In the genomic region with DNA sequence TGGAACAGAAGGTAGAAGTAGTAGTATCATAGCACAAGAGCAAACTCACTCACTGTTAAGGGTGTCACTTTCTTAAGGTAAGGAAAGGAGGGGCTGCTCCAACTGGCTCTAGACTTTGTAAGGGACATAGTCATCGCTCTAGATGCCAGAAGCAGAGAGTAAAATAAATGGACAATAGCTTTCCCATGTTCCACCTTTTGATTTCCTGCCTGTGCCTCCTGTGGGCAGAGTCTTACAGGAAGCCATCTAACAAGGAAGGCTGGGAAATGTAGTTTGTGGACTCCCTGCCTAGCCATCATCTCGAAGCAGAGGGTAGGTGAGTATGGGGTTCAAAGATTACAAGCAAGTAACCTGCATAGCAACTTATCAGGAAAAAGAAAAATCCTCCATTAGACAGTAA, we compare ENCODE assay signal across 10 cellular contexts. TPM values are rescaled to one million over a fixed set of nuclear protein-coding genes. Genes with fewer than 3 reads are reported as not detected.
A peak's percentile ranks its signal among the peaks of the same experiment; 100 is the strongest.
DNase-seq lines count a peak whose midpoint lies in the region; ATAC-seq, FAIRE-seq and TF ChIP-seq lines count a peak whose summit lies in the region.
"Had no signal": no experiment of that assay in that cellular context is flagged by ENCODE, and none has a peak within 500 bp of the region (broad histone marks: within the 10 kb centered on the region; RNA-seq: fewer than 3 reads in every experiment).

No MANE protein-coding gene starts in this region.

- no peaks in the 10 kb centered on the region for H3K36me3 ChIP-seq in ACC112 (ENCODE audit: insufficient read depth, low read length)
- H3K36me3 ChIP-seq in GM23338 (ENCODE audit: insufficient read depth): peaks cover 3% of the 10 kb centered on the region; the same call in 1 of the 2 replicates
- H3K36me3 ChIP-seq in OCI-LY7 (ENCODE audit: insufficient read depth, low read length): peaks cover 10% of the 10 kb centered on the region
- H3K36me3 ChIP-seq in kidney (ENCODE audit: control insufficient read depth in 1 of 2, insufficient read depth in 2 of 2, low read length in 2 of 2): no peaks in the 10 kb centered on the region

- CTCF ChIA-PET in OCI-LY7 (lab: Charles Lee; ENCODE audit: unreplicated experiment): no interaction called here

- H3K4me3 ChIP-seq in ACC112 (ENCODE audit: low read depth, low read length) (no peak overlapping the region), GM23338 (peak overlapping the region; percentile 21; the same call in 1 of the 2 replicates), OCI-LY7 (ENCODE audit: low read depth, low read length, poor library complexity, severe bottlenecking) (peak overlapping the region; percentile 2), kidney (ENCODE audit: low read length in 2 of 2) (no peak overlapping the region)

- peak; percentile 48 for ATAC-seq in GM23338
- no peak for ATAC-seq in GM21717 (IDR thresholded peaks at IDR 0.05; ENCODE audit: unreplicated experiment)
- ATAC-seq in GM21447 (IDR thresholded peaks at IDR 0.05; ENCODE audit: unreplicated experiment): no peak
- ATAC-seq in GM18505 (IDR thresholded peaks at IDR 0.05; ENCODE audit: unreplicated experiment): no peak

- H3K27me3 ChIP-seq in ACC112 (ENCODE audit: insufficient read depth, low read length) (no peaks in the 10 kb centered on the region), GM23338 (ENCODE audit: insufficient read depth) (no peaks in the 10 kb centered on the region)

- H3K9me2 ChIP-seq in GM23338 (ENCODE audit: insufficient read depth): no peaks in the 10 kb centered on the region; the same call in 1 of the 2 replicates
- no peaks in the 10 kb centered on the region for H3K9me2 ChIP-seq in OCI-LY7 (ENCODE audit: insufficient read depth, low read length)

- peak overlapping the region; percentile 77 for H3K27ac Mint-ChIP-seq in GM23338
- H3K27ac Mint-ChIP-seq: activated naive CD4-positive, alpha-beta T cell treated with anti-CD3 and anti-CD28 coated beads for 36 hours had no signal

- H4K20me1 ChIP-seq in GM23338 (replicated peaks; ENCODE audit: insufficient read depth) (peaks cover 13% of the 10 kb centered on the region; the same call in 1 of the 2 replicates), OCI-LY7 (ENCODE audit: insufficient read depth, low read length) (peaks cover 4% of the 10 kb centered on the region; the same call in 1 of the 2 replicates)

- H3K27me3 Mint-ChIP-seq in GM23338 (ENCODE audit: insufficient read depth, low read depth, poor library complexity): peaks cover 1% of the 10 kb centered on the region

- no peak for TF ChIP-seq POLR2A in GM18505 (IDR thresholded peaks at IDR 0.05; ENCODE audit: borderline replicate concordance, extremely low read depth, insufficient read depth, insufficient read length)

- peak overlapping the region; percentile 42; the same call in 1 of the 2 replicates for H3K4me2 ChIP-seq in GM23338
- peak overlapping the region; percentile 31 for H3K4me2 ChIP-seq in OCI-LY7 (ENCODE audit: low read length)

- peaks cover 17% of the 10 kb centered on the region for H3K4me1 Mint-ChIP-seq in GM23338

- H3K4me3 Mint-ChIP-seq in GM23338: peak overlapping the region; percentile 36

- H3K4me1 ChIP-seq in ACC112 (ENCODE audit: control insufficient read depth, insufficient read depth, low read length, unreplicated experiment) (peaks cover 20% of the 10 kb centered on the region), GM23338 (ENCODE audit: insufficient read depth) (peaks cover 7% of the 10 kb centered on the region), OCI-LY7 (ENCODE audit: insufficient read depth, low read length, poor library complexity, severe bottlenecking) (peaks cover 24% of the 10 kb centered on the region), kidney (ENCODE audit: control insufficient read depth in 1 of 2, insufficient read depth in 1 of 2, low read depth in 1 of 2, low read length in 2 of 2) (peaks cover 9 to 12% of the 10 kb centered on the region in 2 donors)

- H2AFZ ChIP-seq in ACC112 (ENCODE audit: low read length, unreplicated experiment) (peak overlapping the region; percentile 78), GM23338 (peak overlapping the region; percentile 48), OCI-LY7 (ENCODE audit: low read length) (peak overlapping the region; percentile 95)

- BruUV-seq in OCI-LY7 (replicated peaks; lab: Mats Ljungman, UMichigan): no TSS peak

- intact Hi-C loops in OCI-LY7 (cut with micrococcal nuclease; ENCODE audit: unreplicated experiment): no loop called here
- intact Hi-C loops in kidney (cut with DNase I): no loop called here

- H3F3A ChIP-seq in GM23338 (replicated peaks; ENCODE audit: low read depth): no peaks in the 10 kb centered on the region

- H3K9ac ChIP-seq in kidney (ENCODE audit: low read length in 2 of 2): no peak overlapping the region

- TF ChIP-seq CTCF in GM23338 (conservative IDR thresholded peaks at IDR 0.05; ENCODE audit: low read depth in 2 of 2) (no peak), OCI-LY7 (conservative IDR thresholded peaks at IDR 0.05; ENCODE audit: low read length) (no peak), kidney (IDR thresholded peaks at IDR 0.05; ENCODE audit: borderline replicate concordance, extremely low read depth, insufficient read depth) (no peak)

- POLR2A ChIA-PET in OCI-LY7 (lab: Charles Lee): interaction anchor here (0.7 to 1.1 kb wide), 2 partner anchors 60 to 104 kb away, joined by 3 to 5 read pairs; no protein-coding TSS in a partner anchor

- DNase-seq in GM23338 (ENCODE audit: low spot score) (peak; percentile 57), OCI-LY7 (ENCODE audit: low spot score) (peak; percentile 44), glomerular visceral epithelial cell (ENCODE audit: extremely low spot score) (peak; percentile 6), kidney (no peak)
- DNase-seq: activated naive CD4-positive, alpha-beta T cell treated with anti-CD3 and anti-CD28 coated beads for 36 hours had no signal

- H3K36me3 Mint-ChIP-seq in GM23338 (ENCODE audit: low read depth): peaks cover 6% of the 10 kb centered on the region; the same call in 2 of the 3 replicates

- H3K9me3 ChIP-seq in OCI-LY7 (ENCODE audit: low read length) (no peaks in the 10 kb centered on the region), kidney (ENCODE audit: control insufficient read depth in 1 of 2, low read length in 2 of 2) (no peaks in the 10 kb centered on the region)

- FAIRE-seq in kidney (lab: Jason Lieb, UNC): no peak

- H3K27ac ChIP-seq in ACC112 (ENCODE audit: low read depth, low read length): no peak overlapping the region
- H3K27ac ChIP-seq in GM23338 (ENCODE audit: low read depth): peak overlapping the region; percentile 20; the same call in 1 of the 2 replicates
- H3K27ac ChIP-seq in OCI-LY7 (ENCODE audit: low read depth, low read length, poor library complexity, severe bottlenecking): no peak overlapping the region
- H3K27ac ChIP-seq in kidney (ENCODE audit: low read depth in 2 of 2, low read length in 2 of 2): no peak overlapping the region
- H3K27ac ChIP-seq: C4-2B had no signal

- no peaks in the 10 kb centered on the region for H3K9me3 Mint-ChIP-seq in GM23338
- H3K9me3 Mint-ChIP-seq: activated naive CD4-positive, alpha-beta T cell treated with anti-CD3 and anti-CD28 coated beads for 36 hours had no signal

- peaks cover 27% of the 10 kb centered on the region for H3K79me2 ChIP-seq in ACC112 (ENCODE audit: control insufficient read depth, insufficient read depth, low read length, unreplicated experiment)
- H3K79me2 ChIP-seq in GM23338 (replicated peaks; ENCODE audit: insufficient read depth): peaks cover 30% of the 10 kb centered on the region
- H3K79me2 ChIP-seq in OCI-LY7 (ENCODE audit: insufficient read depth, low read depth, low read length): peaks cover 25% of the 10 kb centered on the region

TF ChIP-seq in GM23338, 12 proteins besides CTCF, POLR2A, EP300 and RAD21:
- TF ChIP-seq JUNB (IDR thresholded peaks at IDR 0.05; ENCODE audit: unreplicated experiment): no peak
- no peak for TF ChIP-seq CREB1 (CRISPR knock-in tag; IDR thresholded peaks at IDR 0.05; ENCODE audit: low read depth)
- TF ChIP-seq, protein P1, sequence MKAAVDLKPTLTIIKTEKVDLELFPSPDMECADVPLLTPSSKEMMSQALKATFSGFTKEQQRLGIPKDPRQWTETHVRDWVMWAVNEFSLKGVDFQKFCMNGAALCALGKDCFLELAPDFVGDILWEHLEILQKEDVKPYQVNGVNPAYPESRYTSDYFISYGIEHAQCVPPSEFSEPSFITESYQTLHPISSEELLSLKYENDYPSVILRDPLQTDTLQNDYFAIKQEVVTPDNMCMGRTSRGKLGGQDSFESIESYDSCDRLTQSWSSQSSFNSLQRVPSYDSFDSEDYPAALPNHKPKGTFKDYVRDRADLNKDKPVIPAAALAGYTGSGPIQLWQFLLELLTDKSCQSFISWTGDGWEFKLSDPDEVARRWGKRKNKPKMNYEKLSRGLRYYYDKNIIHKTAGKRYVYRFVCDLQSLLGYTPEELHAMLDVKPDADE (IDR thresholded peaks at IDR 0.05): peak; percentile 73
- TF ChIP-seq, protein P2, sequence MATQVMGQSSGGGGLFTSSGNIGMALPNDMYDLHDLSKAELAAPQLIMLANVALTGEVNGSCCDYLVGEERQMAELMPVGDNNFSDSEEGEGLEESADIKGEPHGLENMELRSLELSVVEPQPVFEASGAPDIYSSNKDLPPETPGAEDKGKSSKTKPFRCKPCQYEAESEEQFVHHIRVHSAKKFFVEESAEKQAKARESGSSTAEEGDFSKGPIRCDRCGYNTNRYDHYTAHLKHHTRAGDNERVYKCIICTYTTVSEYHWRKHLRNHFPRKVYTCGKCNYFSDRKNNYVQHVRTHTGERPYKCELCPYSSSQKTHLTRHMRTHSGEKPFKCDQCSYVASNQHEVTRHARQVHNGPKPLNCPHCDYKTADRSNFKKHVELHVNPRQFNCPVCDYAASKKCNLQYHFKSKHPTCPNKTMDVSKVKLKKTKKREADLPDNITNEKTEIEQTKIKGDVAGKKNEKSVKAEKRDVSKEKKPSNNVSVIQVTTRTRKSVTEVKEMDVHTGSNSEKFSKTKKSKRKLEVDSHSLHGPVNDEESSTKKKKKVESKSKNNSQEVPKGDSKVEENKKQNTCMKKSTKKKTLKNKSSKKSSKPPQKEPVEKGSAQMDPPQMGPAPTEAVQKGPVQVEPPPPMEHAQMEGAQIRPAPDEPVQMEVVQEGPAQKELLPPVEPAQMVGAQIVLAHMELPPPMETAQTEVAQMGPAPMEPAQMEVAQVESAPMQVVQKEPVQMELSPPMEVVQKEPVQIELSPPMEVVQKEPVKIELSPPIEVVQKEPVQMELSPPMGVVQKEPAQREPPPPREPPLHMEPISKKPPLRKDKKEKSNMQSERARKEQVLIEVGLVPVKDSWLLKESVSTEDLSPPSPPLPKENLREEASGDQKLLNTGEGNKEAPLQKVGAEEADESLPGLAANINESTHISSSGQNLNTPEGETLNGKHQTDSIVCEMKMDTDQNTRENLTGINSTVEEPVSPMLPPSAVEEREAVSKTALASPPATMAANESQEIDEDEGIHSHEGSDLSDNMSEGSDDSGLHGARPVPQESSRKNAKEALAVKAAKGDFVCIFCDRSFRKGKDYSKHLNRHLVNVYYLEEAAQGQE (IDR thresholded peaks at IDR 0.05; ENCODE audit: unreplicated experiment): no peak
- no peak for TF ChIP-seq ZNF331 (CRISPR knock-in tag; IDR thresholded peaks at IDR 0.05; ENCODE audit: low read depth)

RNA-seq across cellular contexts. Expression of a gene that starts 1.7 kb away (rescaled TPM):
- 39.3 and 45.2 TPM in 2 replicates for total RNA-seq in GM23338 (2014; rRNA removed; shearing (Covaris generic))
- 48.7 and 56.8 TPM in 2 replicates for polyA plus RNA-seq in GM23338 (2016; fragmentation: Nextera tagmentation; extraction: Ambion mirVana)
- 17.5 and 36.2 TPM in 2 replicates for total RNA-seq in OCI-LY7 (2014; rRNA removed; shearing (Covaris generic))
- total RNA-seq in OCI-LY7 (2022): 41.7 and 45.7 TPM in 2 replicates
- total RNA-seq in kidney: 46.4 TPM
- polyA plus RNA-seq in kidney (ENCODE audit: insufficient read depth, low read depth, low replicate concordance): 10.1 TPM

Comparison
In these comparisons a context has a peak if more than half of its experiments do, and no peak if none do; other contexts are left out.
1. H3K4me3 ChIP-seq: peak in GM23338 (single experiment) and OCI-LY7 (single experiment); none in ACC112 (single experiment) and kidney (0 of 2).
2. Peak in every context shown above with its lines, with median percentiles within 50 percentile points of each other: H2AFZ ChIP-seq.